Comparison of ENCODE assay signal across 1 cellular context in genomic region chr6:91476000-91476399, GRCh38.
TF ChIP-seq lines count a peak whose summit lies in the region.

No MANE protein-coding gene starts in this region.

TF ChIP-seq in GM23338, 12 proteins besides CTCF, POLR2A, EP300 and RAD21 (continued from another document):
- no peak for TF ChIP-seq REST (IDR thresholded peaks at IDR 0.05; ENCODE audit: unreplicated experiment)
- no peak for TF ChIP-seq CREB1 (CRISPR knock-in tag; IDR thresholded peaks at IDR 0.05; ENCODE audit: low read depth)
- TF ChIP-seq POLR2AphosphoS5 (IDR thresholded peaks at IDR 0.05; ENCODE audit: low read depth): no peak
- no peak for TF ChIP-seq JUNB (IDR thresholded peaks at IDR 0.05; ENCODE audit: unreplicated experiment)
- TF ChIP-seq NANOG (IDR thresholded peaks at IDR 0.05; ENCODE audit: borderline replicate concordance): no peak
- no peak for TF ChIP-seq EZH2 (IDR thresholded peaks at IDR 0.05; ENCODE audit: low read depth, unreplicated experiment)
- TF ChIP-seq ZNF114 (CRISPR knock-in tag; IDR thresholded peaks at IDR 0.05): no peak
- TF ChIP-seq ETS1 (IDR thresholded peaks at IDR 0.05): no peak
- TF ChIP-seq STAT1 (IDR thresholded peaks at IDR 0.05; ENCODE audit: unreplicated experiment): no peak
